In genomic region chr11:35099278-35100018, GRCh38 we compare ENCODE assay signal across 12 cellular contexts. TPM values are rescaled to one million over a fixed set of nuclear protein-coding genes. Genes with fewer than 3 reads are reported as not detected.
DNase-seq lines count a peak whose midpoint lies in the region; ATAC-seq and TF ChIP-seq lines count a peak whose summit lies in the region.
"Had no signal": no experiment of that assay in that cellular context is flagged by ENCODE, and none has a peak within 500 bp of the region (broad histone marks: within the 10 kb centered on the region; RNA-seq: fewer than 3 reads in every experiment).

No MANE protein-coding gene starts in this region.

- H3K4me1 ChIP-seq in stomach, result peaks cover 0 to 41% (median 13%) of the 10 kb centered on the region in 4 donors

- TF ChIP-seq EP300 in stomach (IDR thresholded peaks at IDR 0.05), result no peak

- H3K4me3 Mint-ChIP-seq in activated CD4-positive, alpha-beta T cell treated with anti-CD3 and anti-CD28 coated beads for 36 hours, result no peak overlapping the region
- H3K4me3 Mint-ChIP-seq: natural killer cell treated with Interleukin-12 subunit alpha and Interleukin-12 subunit beta and Interleukin-15 and Interleukin-18, amount 100 ng/mL, for 72 hours had no signal

- H3K36me3 ChIP-seq in stomach, result no peaks in the 10 kb centered on the region

- intact Hi-C loops in stomach (cut with DNase I; ENCODE audit: low total_unique reads), result no loop called here
- intact Hi-C loops in activated CD4-positive, alpha-beta T cell treated with anti-CD3 and anti-CD28 coated beads for 36 hours (cut with DNase I, micrococcal nuclease), result no loop called here

- 53 to 86% (median 73%) methylated on average over 6 of the region's 6 CpGs for WGBS in stomach, 5 donors

- no peak for TF ChIP-seq POLR2A in stomach (IDR thresholded peaks at IDR 0.05)

- peak overlapping the region in 4 of 5 donors; percentile 50 to 73 (median 56) for H3K27ac ChIP-seq in stomach

- H3K27me3 ChIP-seq in stomach, result no peaks in the 10 kb centered on the region

- ATAC-seq in activated CD4-positive, alpha-beta T cell treated with anti-CD3 and anti-CD28 coated beads for 36 hours, result no peak
- ATAC-seq: natural killer cell treated with Interleukin-12 subunit alpha and Interleukin-12 subunit beta and Interleukin-15 and Interleukin-18, amount 100 ng/mL, for 72 hours had no signal

- no peaks in the 10 kb centered on the region for H3K9me3 ChIP-seq in stomach

- H3K4me3 ChIP-seq in stomach, result no peak overlapping the region

- H3K27ac Mint-ChIP-seq in activated CD4-positive, alpha-beta T cell treated with anti-CD3 and anti-CD28 coated beads for 36 hours, result no peak overlapping the region
- H3K27ac Mint-ChIP-seq: natural killer cell treated with Interleukin-12 subunit alpha and Interleukin-12 subunit beta and Interleukin-15 and Interleukin-18, amount 100 ng/mL, for 72 hours had no signal

- H3K4me1 Mint-ChIP-seq in activated CD4-positive, alpha-beta T cell treated with anti-CD3 and anti-CD28 coated beads for 36 hours, result peaks cover 8% of the 10 kb centered on the region

- no peak for TF ChIP-seq CTCF in stomach (IDR thresholded peaks at IDR 0.05)

- CTCF ChIA-PET in activated CD4-positive, alpha-beta T cell treated with anti-CD3 and anti-CD28 coated beads for 36 hours (lab: Charles Lee), result no interaction called here

- POLR2A ChIA-PET in activated CD4-positive, alpha-beta T cell treated with anti-CD3 and anti-CD28 coated beads for 36 hours (lab: Charles Lee), result no interaction called here

- H3K27me3 Mint-ChIP-seq in activated CD4-positive, alpha-beta T cell treated with anti-CD3 and anti-CD28 coated beads for 36 hours, result no peaks in the 10 kb centered on the region

- peaks cover 3% of the 10 kb centered on the region for H3K36me3 Mint-ChIP-seq in activated CD4-positive, alpha-beta T cell treated with anti-CD3 and anti-CD28 coated beads for 36 hours (ENCODE audit: low read depth)
- H3K36me3 Mint-ChIP-seq: natural killer cell treated with Interleukin-12 subunit alpha and Interleukin-12 subunit beta and Interleukin-15 and Interleukin-18, amount 100 ng/mL, for 72 hours had no signal

- DNase-seq in HS-27A (ENCODE audit: low read depth) (peak; percentile 63), brain pericyte (ENCODE audit: low read depth, low spot score) (peak; percentile 60), hepatic stellate cell (ENCODE audit: low spot score) (peak; percentile 55), stomach (no peak), cerebellum (ENCODE audit: low spot score) (no peak), HuH-7.5 (ENCODE audit: low spot score) (no peak), HK-2 (ENCODE audit: unreplicated experiment) (no peak)
- no peak for DNase-seq in activated CD4-positive, alpha-beta T cell treated with anti-CD3 and anti-CD28 coated beads for 36 hours
- DNase-seq: activated naive CD4-positive, alpha-beta T cell treated with anti-CD3 and anti-CD28 coated beads, Interleukin-2, amount 50 U/mL, for 16 hours; glutamatergic neuron; NCI-H1092 had no signal

- no peaks in the 10 kb centered on the region for H3K9me3 Mint-ChIP-seq in activated CD4-positive, alpha-beta T cell treated with anti-CD3 and anti-CD28 coated beads for 36 hours (ENCODE audit: low read depth)

RNA-seq across cellular contexts. Expression of gene CD44, which starts 39.5 kb away (rescaled TPM):
- total RNA-seq in stomach (100 to 1,000 TPM in 3 of 5 donors, 10 to 100 TPM in 2; 47.5 to 229 (median 176) TPM), cerebellum (6.0 TPM)
- polyA plus RNA-seq in stomach, result 100 to 1,000 TPM in 1 of 3 donors, 10 to 100 TPM in 2; 52.4 to 125 (median 65.5) TPM
- 100 to 1,000 TPM; 357 to 435 TPM for total RNA-seq in activated CD4-positive, alpha-beta T cell treated with anti-CD3 and anti-CD28 coated beads for 36 hours

Comparison
In these comparisons a context has a peak if more than half of its experiments do, and no peak if none do; other contexts are left out.
1. DNase-seq: peak in HS-27A (single experiment), brain pericyte (single experiment) and hepatic stellate cell (single experiment); none in stomach (single experiment), cerebellum (single experiment), activated CD4-positive, alpha-beta T cell treated with anti-CD3 and anti-CD28 coated beads for 36 hours (single experiment), HuH-7.5 (single experiment) and HK-2 (single experiment).